16 cellular contexts compared by ENCODE assay signal in the genomic region with DNA sequence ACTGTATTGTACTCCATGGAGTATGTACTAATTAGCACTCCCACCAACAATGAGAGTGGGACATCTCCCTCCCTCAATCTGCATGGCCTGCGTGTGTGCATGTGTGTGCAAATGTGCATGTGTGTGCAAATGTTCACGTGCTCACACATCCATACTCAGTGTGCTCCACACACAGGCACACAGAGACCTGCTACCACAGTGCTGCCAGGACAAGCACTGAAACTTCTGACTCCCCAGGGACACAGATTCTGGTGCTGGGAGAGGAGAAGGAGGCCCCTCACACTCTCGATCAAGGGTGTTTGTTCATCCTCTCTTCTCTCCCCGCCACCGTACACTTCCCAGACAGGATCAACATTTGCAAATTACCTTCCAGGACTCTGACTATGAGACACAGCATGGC. TPM values are rescaled to one million over a fixed set of nuclear protein-coding genes. Genes with fewer than 3 reads are reported as not detected.
DNase-seq lines count a peak whose midpoint lies in the region; ATAC-seq, FAIRE-seq and TF ChIP-seq lines count a peak whose summit lies in the region.
"Had no signal": no experiment of that assay in that cellular context is flagged by ENCODE, and none has a peak within 500 bp of the region (broad histone marks: within the 10 kb centered on the region; RNA-seq: fewer than 3 reads in every experiment).

No MANE protein-coding gene starts in this region.

- no peak overlapping the region for H2BK15ac ChIP-seq in H1 (ENCODE audit: low read length)

- TF ChIP-seq CTCF in A549 (IDR thresholded peaks at IDR 0.05) (no peak), WTC11 (IDR thresholded peaks at IDR 0.05) (no peak), H1 (IDR thresholded peaks at IDR 0.05; ENCODE audit: control extremely low read depth in 1 of 3, insufficient read depth in 1 of 3, low read depth in 1 of 3, low read length in 3 of 3) (no peak), osteocyte (IDR thresholded peaks at IDR 0.05) (no peak)

- peak overlapping the region; percentile 70 for H2AK5ac ChIP-seq in H1 (ENCODE audit: low read depth, low read length)

- H4K8ac ChIP-seq in H1 (ENCODE audit: extremely low read depth, insufficient read depth, low read length) = 0 out of 2 replicates have a peak overlapping the region, but pooled peaks have one; percentile 43

- H3K9me3 ChIP-seq in A549 (peaks cover 11% of the 10 kb centered on the region), H1 (ENCODE audit: insufficient read depth in 2 of 2, low read depth in 1 of 2, low read length in 1 of 2) (0 out of 4 replicates have a peak, but pooled peaks cover 0 to 2% of the 10 kb centered on the region in 2 experiments)

- H3K4me3 ChIP-seq in A549 (no peak overlapping the region), H1 (ENCODE audit: extremely low read depth in 1 of 4, insufficient read depth in 2 of 4, low read depth in 3 of 4, low read length in 4 of 4) (no peak overlapping the region), H7 (ENCODE audit: insufficient read depth, low read depth, low read length) (no peak overlapping the region)
- H3K4me3 ChIP-seq: BLaER1 had no signal

- H3K4me1 ChIP-seq in A549 (no peaks in the 10 kb centered on the region), H1 (replicated peaks in 1 of 4; ENCODE audit: control insufficient read depth in 3 of 4, insufficient read depth in 4 of 4, low read length in 3 of 4) (peaks cover 0 to 9% (median 5%) of the 10 kb centered on the region in 4 experiments; a peak in 4 of 7 replicates)
- H3K4me1 ChIP-seq: BLaER1 had no signal

- no peak for ATAC-seq in A549
- no peak for ATAC-seq in WTC11
- no peak for ATAC-seq in GM19035 (IDR thresholded peaks at IDR 0.05; ENCODE audit: unreplicated experiment)
- ATAC-seq: HCT116 had no signal

- H3K4me3 Mint-ChIP-seq in WTC11 (no peak overlapping the region), osteocyte (ENCODE audit: unreplicated experiment) (no peak overlapping the region)
- H3K4me3 Mint-ChIP-seq: CD14-positive monocyte; CD4-positive, alpha-beta memory T cell; HFFc6 had no signal

- H2BK20ac ChIP-seq in H1 (ENCODE audit: low read length) = peak overlapping the region; percentile 95

- no peaks in the 10 kb centered on the region for H3K79me2 ChIP-seq in H1 (ENCODE audit: control insufficient read depth in 1 of 2, insufficient read depth in 2 of 2, low read length in 2 of 2)

- H2BK5ac ChIP-seq in H1 (ENCODE audit: low read depth, low read length) = peak overlapping the region; percentile 67; the same call in 1 of the 2 replicates

- H3K4me2 ChIP-seq in A549 (no peak overlapping the region), H1 (ENCODE audit: insufficient read depth in 1 of 2, low read depth in 2 of 2, low read length in 2 of 2) (no peak overlapping the region)
- H3K4me2 ChIP-seq: BLaER1 had no signal

- TF ChIP-seq POLR2A in A549 (IDR thresholded peaks at IDR 0.05; ENCODE audit: low read length) = peak; percentile 19; the same call in 1 of the 2 replicates
- no peak for TF ChIP-seq POLR2A in H1 (IDR thresholded peaks at IDR 0.05; ENCODE audit: control extremely low read depth in 1 of 2, low read depth in 2 of 2, low read length in 2 of 2)

- TF ChIP-seq RAD21 in A549 (conservative IDR thresholded peaks at IDR 0.05 in 1 of 2, IDR thresholded peaks at IDR 0.05 in 1 of 2) = no peak
- no peak for TF ChIP-seq RAD21 in H1 (IDR thresholded peaks at IDR 0.05 in 1 of 2, conservative IDR thresholded peaks at IDR 0.05 in 1 of 2; ENCODE audit: low read depth in 2 of 2, low read length in 2 of 2)

- peak overlapping the region; percentile 42 for H3K27ac Mint-ChIP-seq in WTC11
- H3K27ac Mint-ChIP-seq in osteocyte (ENCODE audit: unreplicated experiment) = no peak overlapping the region
- H3K27ac Mint-ChIP-seq: CD14-positive monocyte; CD4-positive, alpha-beta memory T cell; HFFc6 had no signal

- peak overlapping the region; percentile 94 for H4K91ac ChIP-seq in H1 (replicated peaks; ENCODE audit: insufficient read length, low read length)

- H3K27ac ChIP-seq in A549 (no peak overlapping the region), H1 (ENCODE audit: low read depth, low read length) (0 out of 2 replicates have a peak overlapping the region, but pooled peaks have one; percentile 24)
- H3K27ac ChIP-seq: 22Rv1, BLaER1 had no signal

- H3K27me3 ChIP-seq in H1 (replicated peaks in 1 of 4; ENCODE audit: control insufficient read depth in 3 of 4, extremely low read depth in 1 of 4, insufficient read depth in 3 of 4, low read length in 3 of 4) (no peaks in the 10 kb centered on the region), H7 (ENCODE audit: control insufficient read depth, insufficient read depth, low read length) (no peaks in the 10 kb centered on the region)
- H3K27me3 ChIP-seq: BLaER1 had no signal

- H3K36me3 ChIP-seq in H1 (ENCODE audit: control insufficient read depth in 2 of 4, insufficient read depth in 4 of 4, low read length in 3 of 4) (no peaks in the 10 kb centered on the region), H7 (replicated peaks; ENCODE audit: control insufficient read depth, insufficient read depth, low read length) (no peaks in the 10 kb centered on the region)
- H3K36me3 ChIP-seq: BLaER1 had no signal

- no peak overlapping the region for H3K18ac ChIP-seq in H1 (ENCODE audit: extremely low read depth, low read length)

- no peak overlapping the region for H3K23ac ChIP-seq in H1 (ENCODE audit: insufficient read length)

- TF ChIP-seq EP300 in A549 (IDR thresholded peaks at IDR 0.05) (no peak), H1 (IDR thresholded peaks at IDR 0.05; ENCODE audit: borderline replicate concordance in 1 of 2, low read depth in 2 of 2, low read length in 2 of 2) (no peak)

- H3K4me1 Mint-ChIP-seq in WTC11 (peaks cover 29% of the 10 kb centered on the region), osteocyte (ENCODE audit: unreplicated experiment) (no peaks in the 10 kb centered on the region)
- H3K4me1 Mint-ChIP-seq: CD14-positive monocyte; CD4-positive, alpha-beta memory T cell had no signal

- peak overlapping the region; percentile 70; the same call in 1 of the 2 replicates for H2AFZ ChIP-seq in H1 (ENCODE audit: low read length)

- DNase-seq in A549 (ENCODE audit: low read depth in 1 of 2, low spot score in 1 of 2) (no peak), WTC11 (ENCODE audit: low spot score) (no peak), H1 (ENCODE audit: low read depth in 1 of 2, low spot score in 2 of 2) (no peak), osteocyte (ENCODE audit: extremely low spot score, unreplicated experiment) (peak; percentile 36), SW480 (ENCODE audit: low spot score) (no peak), H7 (no peak)
- DNase-seq: CD4-positive, alpha-beta memory T cell; DMS153; DMS79; GDM1; HFFc6 had no signal

- 67% methylated on average over 5 of the region's 5 CpGs for WGBS in A549 (ENCODE audit: missing lambda C conversion rate)
- WGBS in H1 (ENCODE audit: extremely low coverage in 1 of 2, insufficient coverage in 1 of 2, insufficient read length in 1 of 2, insufficient replicate concordance in 2 of 2, low coverage in 1 of 2, low lambda C conversion rate in 2 of 2, missing lambda C conversion rate in 1 of 2), 2 experiments = 89% methylated on average over 5 of the region's 5 CpGs; no CpG with 5 or more reads in 1 of the 2 experiments

- no peaks in the 10 kb centered on the region for H3K23me2 ChIP-seq in H1 (ENCODE audit: low read depth, low read length)

- H3K14ac ChIP-seq in H1 (ENCODE audit: insufficient read length) = no peak overlapping the region

- H3K9ac ChIP-seq in H1 (replicated peaks in 1 of 4; ENCODE audit: extremely low read depth in 1 of 4, low read depth in 3 of 4, low read length in 3 of 4) = no peak overlapping the region
- H3K9ac ChIP-seq: BLaER1 had no signal

- CTCF ChIA-PET in A549 (lab: Yijun Ruan, JAX) (interaction anchor here (0.6 to 1.1 kb wide), 5 partner anchors 32 to 1708 kb away, joined by 3 to 5 read pairs (median 3); no protein-coding TSS in a partner anchor), WTC11 (lab: Charles Lee) (interaction anchor here (2.3 kb wide), 1 partner anchor 11 kb away, joined by 8 read pairs; no protein-coding TSS in a partner anchor), H1 (lab: Charles Lee; ENCODE audit: partially characterized antibody) (interaction anchor here (1.3 to 4.8 kb wide), 2 partner anchors 8 to 12 kb away, joined by 3 to 19 read pairs; no protein-coding TSS in a partner anchor)

- H2BK120ac ChIP-seq in H1 (replicated peaks; ENCODE audit: low read depth, low read length) = peak overlapping the region; percentile 69

- POLR2A ChIA-PET in A549 (lab: Yijun Ruan, JAX) (no interaction called here), WTC11 (lab: Charles Lee) (no interaction called here), H1 (lab: Charles Lee; ENCODE audit: partially characterized antibody) (no interaction called here)

- no peaks in the 10 kb centered on the region for H4K20me1 ChIP-seq in H1 (replicated peaks in 1 of 2; ENCODE audit: control insufficient read depth in 1 of 2, insufficient read depth in 2 of 2, low read length in 2 of 2)
- H4K20me1 ChIP-seq: BLaER1 had no signal

- no peak overlapping the region for H4K5ac ChIP-seq in H1 (ENCODE audit: insufficient read length, low read depth, low read length)

- H3K9me3 Mint-ChIP-seq in WTC11 (peaks cover 14% of the 10 kb centered on the region), osteocyte (ENCODE audit: unreplicated experiment) (peaks cover 7% of the 10 kb centered on the region)

- no peak overlapping the region for H3K56ac ChIP-seq in H1 (replicated peaks; ENCODE audit: insufficient read length, low read depth, low read length)

- peak overlapping the region; percentile 66 for H3K4ac ChIP-seq in H1 (replicated peaks; ENCODE audit: insufficient read length, low read depth, low read length)

- H3K27me3 Mint-ChIP-seq in WTC11 (ENCODE audit: low read depth) = no peaks in the 10 kb centered on the region
- no peaks in the 10 kb centered on the region for H3K27me3 Mint-ChIP-seq in osteocyte (ENCODE audit: unreplicated experiment)

- no peak for FAIRE-seq in A549 (lab: Jason Lieb, UNC)
- no peak for FAIRE-seq in H1 (lab: Jason Lieb, UNC)

- H2BK12ac ChIP-seq in H1 (ENCODE audit: low read depth, low read length) = peak overlapping the region; percentile 68; the same call in 1 of the 2 replicates

- H3K36me3 Mint-ChIP-seq in WTC11 (peaks cover 9% of the 10 kb centered on the region), osteocyte (ENCODE audit: unreplicated experiment) (peaks cover 2% of the 10 kb centered on the region)
- H3K36me3 Mint-ChIP-seq: CD14-positive monocyte; CD4-positive, alpha-beta memory T cell had no signal

- H3K79me1 ChIP-seq in H1 (ENCODE audit: low read depth, low read length) = no peaks in the 10 kb centered on the region

RNA-seq across cellular contexts. Expression of gene ZNF507, which starts 37.8 kb away (rescaled TPM):
- polyA plus RNA-seq in A549 (2011; rRNA removed) = 49.8 and 50.1 TPM in 2 replicates
- polyA plus RNA-seq in A549 (2012; cell fraction: cytosol; rRNA removed) = 11.6 and 12.2 TPM in 2 replicates
- polyA plus RNA-seq in A549 (2012; cell fraction: nucleus; rRNA removed) = 8.4 and 11.3 TPM in 2 replicates
- 14.0 to 14.9 TPM (median 14.6 TPM) in 3 replicates for polyA plus RNA-seq in A549 (2017; fragmentation: RNase III; extraction: RNeasy Plus Mini Kit Qiagen cat#74134 plus additional on column Dnase treatment)
- 40.2 and 42.9 TPM in 2 replicates for polyA minus RNA-seq in A549 (2011; rRNA and poly(A)+ RNA removed)
- total RNA-seq in WTC11 (2021) = 25.7 to 27.6 TPM (median 26.4 TPM) in 3 replicates
- total RNA-seq in H1 (2021; fragmentation: NEBNext Ultra II Directional; extraction: Animal tissue kit (Norgen Biotek cat#: 25700)) = 28.8 TPM in 2 replicates
- 6.7 and 8.6 TPM in 2 replicates for polyA plus RNA-seq in H1 (2011; rRNA removed)
- polyA plus RNA-seq in H1 (2011; cell fraction: cytosol; rRNA removed) = 13.4 TPM
- polyA plus RNA-seq in H1 (2011; cell fraction: nucleus; rRNA removed) = 9.0 TPM
- 11.6 to 19.7 TPM (median 14.5 TPM) in 4 replicates for polyA plus RNA-seq in H1 (2012, experiment 1 of 2)
- 0.45 TPM for polyA plus RNA-seq in H1 (2012, experiment 2 of 2)
- 11.8 TPM for polyA plus RNA-seq in H1 (2013, experiment 1 of 2)
- 11.6 TPM for polyA plus RNA-seq in H1 (2013, experiment 2 of 2)
- 33.6 and 53.0 TPM in 2 replicates for polyA minus RNA-seq in H1 (2011; rRNA and poly(A)+ RNA removed)
- 15.1 TPM for polyA minus RNA-seq in H1 (2011; cell fraction: cytosol; rRNA and poly(A)+ RNA removed)
- polyA minus RNA-seq in H1 (2011; cell fraction: nucleus; rRNA and poly(A)+ RNA removed) = 37.4 TPM
- 22.4 and 23.8 TPM in 2 replicates for total RNA-seq in osteocyte
- 6.2 and 8.3 TPM in 2 replicates for total RNA-seq in H7 (2014; rRNA removed; shearing (Covaris generic))
